1 cellular context compared by ENCODE assay signal in genomic region chr3:53195602-53196574, GRCh38.
A peak's percentile ranks its signal among the peaks of the same experiment; 100 is the strongest.
TF ChIP-seq lines count a peak whose summit lies in the region.

No MANE protein-coding gene starts in this region.

TF ChIP-seq in HEK293, 187 proteins besides CTCF, POLR2A, EP300 and RAD21 (continued from another document):
- TF ChIP-seq ZSCAN4 (tag by site-specific recombination; IDR thresholded peaks at IDR 0.05) (no peak), ZNF24 (tag by site-specific recombination; IDR thresholded peaks at IDR 0.05) (peak; percentile 77; the same call in 1 of the 2 replicates), KLF8 (tag by site-specific recombination; IDR thresholded peaks at IDR 0.05) (0 out of 2 replicates have a peak, but pooled peaks have one; percentile 21), ZNF341 (tag by site-specific recombination; IDR thresholded peaks at IDR 0.05; ENCODE audit: low read depth) (peak; percentile 89)
